Comparison of ENCODE assay signal across 25 cellular contexts in the genomic region with DNA sequence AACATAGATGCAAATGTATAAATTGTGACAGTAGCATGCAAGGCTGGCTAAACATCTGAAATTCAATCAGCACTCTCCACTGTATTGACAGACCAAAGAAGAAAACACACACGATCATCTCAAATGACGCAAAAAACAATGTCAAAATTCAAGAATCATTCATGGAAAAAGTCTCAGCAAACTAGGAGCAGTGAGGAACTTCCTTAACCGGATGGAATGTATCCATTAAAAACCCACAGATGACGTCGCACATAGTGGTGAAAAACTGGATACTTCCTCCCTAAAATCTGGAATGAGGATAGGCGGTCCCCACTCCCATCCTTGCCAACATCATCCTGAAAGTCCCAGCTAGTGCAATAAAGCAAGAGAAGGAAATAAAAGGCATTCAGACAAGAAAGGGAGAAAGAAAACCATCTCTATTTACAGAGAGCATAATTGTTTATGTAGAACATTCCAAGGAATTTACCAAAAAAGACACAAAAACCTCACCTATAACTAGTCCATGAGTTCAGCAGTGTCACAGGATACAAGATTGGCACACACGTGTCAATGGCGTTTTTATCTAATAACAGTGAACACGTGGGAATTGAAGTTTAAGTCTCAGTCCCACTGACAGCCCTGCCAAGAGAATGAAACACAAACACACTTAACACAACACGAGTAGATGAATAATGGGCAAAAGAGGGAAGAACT. TPM values are rescaled to one million over a fixed set of nuclear protein-coding genes. Genes with fewer than 3 reads are reported as not detected.
DNase-seq lines count a peak whose midpoint lies in the region; ATAC-seq, FAIRE-seq and TF ChIP-seq lines count a peak whose summit lies in the region.
"Had no signal": no experiment of that assay in that cellular context is flagged by ENCODE, and none has a peak within 500 bp of the region (broad histone marks: within the 10 kb centered on the region; RNA-seq: fewer than 3 reads in every experiment).

No MANE protein-coding gene starts in this region.

- H3F3A ChIP-seq in neural progenitor cell (ENCODE audit: low read depth): no peaks in the 10 kb centered on the region

- no peak overlapping the region for H2AFZ ChIP-seq in K562 (ENCODE audit: low read depth, low read length)
- H2AFZ ChIP-seq in neural progenitor cell (replicated peaks): no peak overlapping the region

- H3K4me3 Mint-ChIP-seq in neural progenitor cell: no peak overlapping the region
- H3K4me3 Mint-ChIP-seq: CD4-positive, alpha-beta T cell; CD8-positive, alpha-beta T cell had no signal

- H3K4me2 ChIP-seq in BLaER1: peak overlapping the region; percentile 42; the same call in 1 of the 2 replicates
- H3K4me2 ChIP-seq in K562 (ENCODE audit: insufficient read depth, low read length): no peak overlapping the region
- H3K4me2 ChIP-seq in neural progenitor cell: no peak overlapping the region

- H3K4me1 ChIP-seq in BLaER1: peaks cover 19% of the 10 kb centered on the region
- peaks cover 0 to 10% of the 10 kb centered on the region in 2 experiments; a peak in 1 of 5 replicates for H3K4me1 ChIP-seq in K562 (replicated peaks in 1 of 2; ENCODE audit: control insufficient read depth in 2 of 2, insufficient read depth in 2 of 2, low read length in 2 of 2)
- no peaks in the 10 kb centered on the region for H3K4me1 ChIP-seq in neural progenitor cell
- H3K4me1 ChIP-seq: BE2C, Caco-2 had no signal

- ATAC-seq in K562: no peak
- ATAC-seq: CD8-positive, alpha-beta T cell; GM12878 had no signal

- DNase-seq in EH (ENCODE audit: low read depth) (peak; percentile 4), NCI-H460 (ENCODE audit: extremely low read depth, low read depth) (peak; percentile 98), K562 (ENCODE audit: extremely low read depth in 1 of 4, low spot score in 3 of 4) (no peak), glomerular visceral epithelial cell (ENCODE audit: extremely low spot score) (no peak), NCI-H2227 treated with DMSO at 0.1 percent for 48 hours (lab: John Stamatoyannopoulos, UW) (no peak), neural progenitor cell (ENCODE audit: low spot score) (no peak), NCI-H2196 (lab: John Stamatoyannopoulos, UW; ENCODE audit: unreplicated experiment) (no peak)
- DNase-seq: 8988T; ACHN; BE2C; Calu3; CD8-positive, alpha-beta T cell; DMS79 treated with DMSO at 0.1 percent for 48 hours; EL; GDM1 had no signal

- peaks cover 22% of the 10 kb centered on the region for H3K27me3 Mint-ChIP-seq in neural progenitor cell (ENCODE audit: insufficient read depth, low read depth)

- no peak for TF ChIP-seq POLR2A in K562 (conservative IDR thresholded peaks at IDR 0.05)

- H3K36me3 ChIP-seq in BLaER1: no peaks in the 10 kb centered on the region
- no peaks in the 10 kb centered on the region for H3K36me3 ChIP-seq in K562 (ENCODE audit: control insufficient read depth, insufficient read depth, low read length)
- H3K36me3 ChIP-seq in neural progenitor cell: no peaks in the 10 kb centered on the region
- H3K36me3 ChIP-seq: BE2C; BLaER1 treated with 17β-estradiol and CSF1 and Interleukin-3, amounts not matched to agents 10 nM and 100 nM had no signal

- no TSS peak for BruUV-seq in K562 (replicated peaks; lab: Mats Ljungman, UMichigan)

- H3K9ac ChIP-seq in BLaER1: no peak overlapping the region
- no peak overlapping the region for H3K9ac ChIP-seq in K562 (ENCODE audit: insufficient read depth in 1 of 2, low read depth in 2 of 2, low read length in 2 of 2)
- H3K9ac ChIP-seq in neural progenitor cell: no peak overlapping the region
- H3K9ac ChIP-seq: BLaER1 treated with 17β-estradiol and CSF1 and Interleukin-3, amounts not matched to agents 10 nM and 100 nM had no signal

- H3K4me3 ChIP-seq in BLaER1 (no peak overlapping the region), K562 (no peak overlapping the region), neural progenitor cell (no peak overlapping the region)
- H3K4me3 ChIP-seq: BLaER1 treated with 17β-estradiol and CSF1 and Interleukin-3, amounts not matched to agents 10 nM and 100 nM; GM12878 had no signal

- TF ChIP-seq EP300 in K562 (IDR thresholded peaks at IDR 0.05; ENCODE audit: low read length): no peak

- WGBS in K562 (ENCODE audit: insufficient coverage, low coverage, missing lambda C conversion rate): 0% methylated on average over 10 of the region's 10 CpGs

- CTCF ChIA-PET in K562 (lab: Yijun Ruan, JAX; ENCODE audit: low intra/inter-chr PET ratio): no interaction called here

- H3K27ac Mint-ChIP-seq in neural progenitor cell: no peak overlapping the region
- H3K27ac Mint-ChIP-seq: CD4-positive, alpha-beta T cell; CD8-positive, alpha-beta T cell had no signal

- H3K79me2 ChIP-seq in K562 (ENCODE audit: control insufficient read depth, insufficient read depth, low read length): no peaks in the 10 kb centered on the region
- H3K79me2 ChIP-seq in neural progenitor cell (ENCODE audit: low read depth): no peaks in the 10 kb centered on the region

- H3K4me1 Mint-ChIP-seq in neural progenitor cell: peaks cover 4% of the 10 kb centered on the region

- H3K9me1 ChIP-seq in K562 (ENCODE audit: control insufficient read depth, insufficient read depth, low read length): no peaks in the 10 kb centered on the region

- no peaks in the 10 kb centered on the region for H3K9me3 Mint-ChIP-seq in neural progenitor cell
- H3K9me3 Mint-ChIP-seq: CD4-positive, alpha-beta T cell; CD8-positive, alpha-beta T cell had no signal

- no peak for TF ChIP-seq CTCF in K562 (IDR thresholded peaks at IDR 0.05 in 2 of 3, conservative IDR thresholded peaks at IDR 0.05 in 1 of 3; ENCODE audit: insufficient read depth in 2 of 3, low read depth in 1 of 3, low read length in 3 of 3)
- no peak for TF ChIP-seq CTCF in neural progenitor cell (IDR thresholded peaks at IDR 0.05)

- H3K27me3 ChIP-seq in BLaER1: peaks cover 3% of the 10 kb centered on the region; the same call in 1 of the 2 replicates
- H3K27me3 ChIP-seq in K562 (ENCODE audit: control insufficient read depth in 2 of 2, insufficient read depth in 2 of 2, low read length in 2 of 2): peaks cover 66 to 74% of the 10 kb centered on the region in 2 experiments
- H3K27me3 ChIP-seq in neural progenitor cell: peaks cover 73% of the 10 kb centered on the region

- H4K20me1 ChIP-seq in BLaER1 (no peaks in the 10 kb centered on the region), K562 (replicated peaks; ENCODE audit: control insufficient read depth, insufficient read depth, low read length) (0 out of 2 replicates have a peak, but pooled peaks cover 5% of the 10 kb centered on the region), neural progenitor cell (ENCODE audit: low read depth) (no peaks in the 10 kb centered on the region)

- in situ Hi-C loops in K562 (cut with MboI): no loop called here

- no peak for TF ChIP-seq RAD21 in K562 (CRISPR knock-in tag; conservative IDR thresholded peaks at IDR 0.05 in 1 of 2, IDR thresholded peaks at IDR 0.05 in 1 of 2)

- no peaks in the 10 kb centered on the region for H3K36me3 Mint-ChIP-seq in neural progenitor cell
- H3K36me3 Mint-ChIP-seq: CD8-positive, alpha-beta T cell had no signal

- H3K27ac ChIP-seq in BLaER1 (no peak overlapping the region), K562 (ENCODE audit: extremely low read depth, low read depth, low read length) (no peak overlapping the region), neural progenitor cell (no peak overlapping the region)
- H3K27ac ChIP-seq: BLaER1 treated with 17β-estradiol and CSF1 and Interleukin-3, amounts not matched to agents 10 nM and 100 nM; C4-2B had no signal

- peak; percentile 62 for FAIRE-seq in K562 (lab: Jason Lieb, UNC)
- FAIRE-seq: A204.1, D721Med, GM12878, GM12892, GM18507 had no signal

- H3K9me3 ChIP-seq in BLaER1 (no peaks in the 10 kb centered on the region), K562 (replicated peaks; ENCODE audit: control insufficient read depth, insufficient read depth, low read depth, low read length) (no peaks in the 10 kb centered on the region), neural progenitor cell (ENCODE audit: low read depth) (no peaks in the 10 kb centered on the region)
- H3K9me3 ChIP-seq: BE2C; BLaER1 treated with 17β-estradiol and CSF1 and Interleukin-3, amounts not matched to agents 10 nM and 100 nM; Caco-2 had no signal

- intact Hi-C loops in K562 (cut with micrococcal nuclease): no loop called here

- POLR2A ChIA-PET in K562 (lab: Yijun Ruan, JAX): no interaction called here

TF ChIP-seq in K562, 482 proteins besides CTCF, POLR2A, EP300 and RAD21 (continues in another document):
- no peak for TF ChIP-seq ZBTB1 (CRISPR knock-in tag; IDR thresholded peaks at IDR 0.05; ENCODE audit: borderline replicate concordance, low read depth)
- TF ChIP-seq STAG1 (CRISPR knock-in tag; IDR thresholded peaks at IDR 0.05; ENCODE audit: borderline replicate concordance): no peak
- TF ChIP-seq ZNF75A (CRISPR knock-in tag; IDR thresholded peaks at IDR 0.05): no peak
- TF ChIP-seq, protein P1, sequence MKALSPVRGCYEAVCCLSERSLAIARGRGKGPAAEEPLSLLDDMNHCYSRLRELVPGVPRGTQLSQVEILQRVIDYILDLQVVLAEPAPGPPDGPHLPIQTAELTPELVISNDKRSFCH (CRISPR knock-in tag; IDR thresholded peaks at IDR 0.05): no peak
- TF ChIP-seq, protein P1 (tag; IDR thresholded peaks at IDR 0.05): no peak
- no peak for TF ChIP-seq ZNF551 (CRISPR knock-in tag; IDR thresholded peaks at IDR 0.05)

RNA-seq across cellular contexts. Expression of a gene that starts 14.1 kb away (rescaled TPM):
- 22.9 and 29.0 TPM in 2 replicates for total RNA-seq in NCI-H460 (2014; rRNA removed; shearing (Covaris generic))
- polyA plus RNA-seq in NCI-H460 (2014; cell fraction: nucleus; rRNA removed): 34.3 and 37.2 TPM in 2 replicates
- 124 and 152 TPM in 2 replicates for total RNA-seq in K562 (2011; cell fraction: chromatin; rRNA removed; ENCODE audit: low replicate concordance)
- 76.5 and 81.0 TPM in 2 replicates for total RNA-seq in K562 (2011; cell fraction: nucleolus; rRNA removed)
- total RNA-seq in K562 (2011; cell fraction: nucleoplasm; rRNA removed): 63.1 and 68.9 TPM in 2 replicates
- total RNA-seq in K562 (2014; rRNA removed) (17.6 and 27.4 TPM in 2 replicates), K562 (2014; rRNA removed; fragmentation: Illumina TruSeq; extraction: Trizol) (9.4 and 11.3 TPM in 2 replicates), K562 (2015; rRNA removed; fragmentation: Illumina TruSeq; extraction: Trizol) (16.3 and 17.4 TPM in 2 replicates), K562 (2021) (33.3 and 38.1 TPM in 2 replicates), neural progenitor cell (ENCODE audit: low replicate concordance) (17.2 and 21.5 TPM in 2 replicates)
- polyA plus RNA-seq in K562 (2011; rRNA removed) (14.0 and 17.8 TPM in 2 replicates), K562 (2014; fragmentation: Illumina TruSeq; extraction: Trizol) (14.2 and 15.2 TPM in 2 replicates), K562 (2014; fragmentation: Nextera tagmentation; extraction: Ambion mirVana) (1 to 10 TPM in 1 of 2 experiments, under 1 TPM in 1; 0.89 to 1.4 TPM), K562 (2014; rRNA removed) (19.9 and 28.6 TPM in 2 replicates)
- polyA plus RNA-seq in K562 (2011; cell fraction: cytosol; rRNA removed): 11.8 and 15.1 TPM in 2 replicates
- polyA plus RNA-seq in K562 (2011; cell fraction: nucleus; rRNA removed): 32.3 and 49.2 TPM in 2 replicates
- polyA plus RNA-seq in K562 (2012): 15.2 and 20.5 TPM in 2 replicates
- polyA minus RNA-seq in K562 (2011; rRNA and poly(A)+ RNA removed): 23.6 and 27.4 TPM in 2 replicates
- polyA minus RNA-seq in K562 (2011; cell fraction: cytosol; rRNA and poly(A)+ RNA removed): 19.7 and 26.2 TPM in 2 replicates
- 40.4 and 45.3 TPM in 2 replicates for polyA minus RNA-seq in K562 (2011; cell fraction: nucleus; rRNA and poly(A)+ RNA removed)

Comparison
In these comparisons a context has a peak if more than half of its experiments do, and no peak if none do; other contexts are left out.
1. DNase-seq: peak in EH (single experiment) and NCI-H460 (single experiment); none in K562 (0 of 4), glomerular visceral epithelial cell (single experiment), NCI-H2227 treated with DMSO at 0.1 percent for 48 hours (single experiment), neural progenitor cell (single experiment) and NCI-H2196 (single experiment).